In genomic region chr11:63783925-63784592, GRCh38 we compare ENCODE assay signal across 1 cellular context.
TF ChIP-seq lines count a peak whose summit lies in the region.

No MANE protein-coding gene starts in this region.

TF ChIP-seq in SK-N-SH, 30 proteins besides CTCF, POLR2A, EP300 and RAD21 (continued from another document):
- no peak for TF ChIP-seq ZBTB33 (IDR thresholded peaks at IDR 0.05; ENCODE audit: borderline replicate concordance, low read depth)
- no peak for TF ChIP-seq IRF3 (IDR thresholded peaks at IDR 0.05; ENCODE audit: low read depth, low read length)
